ENCODE assay signal across 9 cellular contexts in genomic region chr12:92502417-92503028, GRCh38.
DNase-seq lines count a peak whose midpoint lies in the region; ATAC-seq, FAIRE-seq and TF ChIP-seq lines count a peak whose summit lies in the region.
"Had no signal": no experiment of that assay in that cellular context is flagged by ENCODE, and none has a peak within 500 bp of the region (broad histone marks: within the 10 kb centered on the region; RNA-seq: fewer than 3 reads in every experiment).

No MANE protein-coding gene starts in this region.

- no peaks in the 10 kb centered on the region for H3K27me3 ChIP-seq in mesendoderm (ENCODE audit: insufficient read depth, low read length, poor library complexity)
- H3K27me3 ChIP-seq: SJSA1 had no signal

- no peak overlapping the region for H3K23ac ChIP-seq in mesendoderm (ENCODE audit: low read length)

- H2BK5ac ChIP-seq in mesendoderm (ENCODE audit: low read length): no peak overlapping the region

- no peak overlapping the region for H3K4ac ChIP-seq in mesendoderm (ENCODE audit: low read depth, low read length)

- H3K27ac ChIP-seq in mesendoderm (ENCODE audit: low read depth, low read length): no peak overlapping the region
- H3K27ac ChIP-seq: SJSA1 had no signal

- no peak for FAIRE-seq in GM12891 (lab: Jason Lieb, UNC)

- no peaks in the 10 kb centered on the region for H3K36me3 ChIP-seq in mesendoderm (ENCODE audit: control insufficient read depth, insufficient read depth, low read length)
- H3K36me3 ChIP-seq: SJSA1 had no signal

- H3K4me1 ChIP-seq in mesendoderm (ENCODE audit: control insufficient read depth, low read depth, low read length): no peaks in the 10 kb centered on the region
- H3K4me1 ChIP-seq: SJSA1 had no signal

- H3K4me3 Mint-ChIP-seq in activated naive CD4-positive, alpha-beta T cell treated with anti-CD3 and anti-CD28 coated beads, Interleukin-2, amount 10 ng/mL, durations not matched to agents 7 days and 5 days: no peak overlapping the region

- H3K18ac ChIP-seq in mesendoderm (ENCODE audit: low read length): no peak overlapping the region

- no peaks in the 10 kb centered on the region for H3K79me2 ChIP-seq in mesendoderm (ENCODE audit: control insufficient read depth, insufficient read depth, low read length)

- H3K79me1 ChIP-seq in mesendoderm (ENCODE audit: low read length): no peaks in the 10 kb centered on the region

- peaks cover 6% of the 10 kb centered on the region for H3K9me3 Mint-ChIP-seq in activated naive CD4-positive, alpha-beta T cell treated with anti-CD3 and anti-CD28 coated beads, Interleukin-2, amount 10 ng/mL, durations not matched to agents 7 days and 5 days

- no peak overlapping the region for H3K9ac ChIP-seq in mesendoderm (ENCODE audit: low read length)

- no CpG with 5 or more reads among the region's 3 CpGs for WGBS in mesendoderm (ENCODE audit: extremely low coverage, insufficient coverage, low lambda C conversion rate)

- no peak overlapping the region for H4K8ac ChIP-seq in mesendoderm (ENCODE audit: low read depth, low read length)

- no peak overlapping the region for H2BK15ac ChIP-seq in mesendoderm (replicated peaks; ENCODE audit: low read depth)

- DNase-seq in GM12891 (ENCODE audit: insufficient read length, low spot score) (no peak), mesendoderm (peak; percentile 14), NCI-H187 treated with DMSO at 0.1 percent for 48 hours (lab: John Stamatoyannopoulos, UW) (no peak), foreskin melanocyte (no peak)
- no peak for DNase-seq in activated naive CD4-positive, alpha-beta T cell treated with anti-CD3 and anti-CD28 coated beads, Interleukin-2, amount 10 ng/mL, durations not matched to agents 7 days and 5 days
- no peak for DNase-seq in central memory CD4-positive, alpha-beta T cell

- H3K36me3 Mint-ChIP-seq in activated naive CD4-positive, alpha-beta T cell treated with anti-CD3 and anti-CD28 coated beads, Interleukin-2, amount 10 ng/mL, durations not matched to agents 7 days and 5 days: peaks cover 3% of the 10 kb centered on the region

- no peak overlapping the region for H2AK5ac ChIP-seq in mesendoderm (ENCODE audit: low read length)

- no peak overlapping the region for H3K4me2 ChIP-seq in mesendoderm (ENCODE audit: low read length)

- ATAC-seq in GM21390 (IDR thresholded peaks at IDR 0.05; ENCODE audit: unreplicated experiment) (peak; percentile 58), HG03558 (IDR thresholded peaks at IDR 0.05; ENCODE audit: extremely low read depth, unreplicated experiment) (peak; percentile 37)

- no peaks in the 10 kb centered on the region for H3K27me3 Mint-ChIP-seq in activated naive CD4-positive, alpha-beta T cell treated with anti-CD3 and anti-CD28 coated beads, Interleukin-2, amount 10 ng/mL, durations not matched to agents 7 days and 5 days

- CTCF ChIA-PET in activated naive CD4-positive, alpha-beta T cell treated with anti-CD3 and anti-CD28 coated beads, Interleukin-2, amount 10 ng/mL, durations not matched to agents 7 days and 5 days (lab: Charles Lee): interaction anchor here (0.7 to 6.3 kb wide), 11 partner anchors 8 to 1120 kb away, joined by 3 to 54 read pairs (median 5); no protein-coding TSS in a partner anchor

- H4K5ac ChIP-seq in mesendoderm (ENCODE audit: low read length): no peak overlapping the region

- no peak overlapping the region for H3K56ac ChIP-seq in mesendoderm (ENCODE audit: low read length)

- H3K4me3 ChIP-seq in mesendoderm (ENCODE audit: low read length): no peak overlapping the region
- H3K4me3 ChIP-seq: SJSA1 had no signal

- TF ChIP-seq POLR2A in GM12891 (IDR thresholded peaks at IDR 0.05; ENCODE audit: low read depth, low read length): no peak; the same call in 1 of the 2 replicates

- peak overlapping the region; percentile 70 for H3K27ac Mint-ChIP-seq in activated naive CD4-positive, alpha-beta T cell treated with anti-CD3 and anti-CD28 coated beads, Interleukin-2, amount 10 ng/mL, durations not matched to agents 7 days and 5 days

- H2BK120ac ChIP-seq in mesendoderm (ENCODE audit: low read depth, low read length): no peak overlapping the region

- H3K4me1 Mint-ChIP-seq in activated naive CD4-positive, alpha-beta T cell treated with anti-CD3 and anti-CD28 coated beads, Interleukin-2, amount 10 ng/mL, durations not matched to agents 7 days and 5 days: peaks cover 42% of the 10 kb centered on the region

TF ChIP-seq in GM12891, 5 proteins besides CTCF, POLR2A, EP300 and RAD21:
- TF ChIP-seq TAF1 (IDR thresholded peaks at IDR 0.05; ENCODE audit: low read depth, low read length): no peak
- peak; percentile 80 for TF ChIP-seq PAX5 (IDR thresholded peaks at IDR 0.05; ENCODE audit: insufficient read depth, low read length, severe bottlenecking)
- peak; percentile 47; the same call in 1 of the 2 replicates for TF ChIP-seq SPI1 (IDR thresholded peaks at IDR 0.05; ENCODE audit: low read depth, low read length)
